Comparison of ENCODE assay signal across 27 cellular contexts in genomic region chr2:155904720-155905119, GRCh38.
"Had no signal": no experiment of that assay in that cellular context is flagged by ENCODE, and none has a peak within 500 bp of the region (broad histone marks: within the 10 kb centered on the region; RNA-seq: fewer than 3 reads in every experiment).

No MANE protein-coding gene starts in this region.

- H3K27ac ChIP-seq: brain microvascular endothelial cell, coronary artery, dorsolateral prefrontal cortex, esophagus muscularis mucosa, foreskin keratinocyte, gastrocnemius medialis, heart right ventricle, hepatocyte had no signal

- ATAC-seq: activated T-cell treated with anti-CD3 and anti-CD28 coated beads, Interleukin-2, amount 50 U/mL, for 72 hours; foreskin keratinocyte; gastrocnemius medialis; heart right ventricle; T-helper 17 cell had no signal

- H3K27me3 ChIP-seq: brain microvascular endothelial cell, dorsolateral prefrontal cortex, esophagus muscularis mucosa, foreskin keratinocyte, gastrocnemius medialis, hepatocyte had no signal

- H3K4me3 ChIP-seq: coronary artery, dorsolateral prefrontal cortex, esophagus muscularis mucosa, gastrocnemius medialis, heart right ventricle, hepatocyte had no signal

- H2AFZ ChIP-seq: hepatocyte had no signal

- H3K9me3 ChIP-seq: esophagus muscularis mucosa, gastrocnemius medialis, heart right ventricle had no signal

- H3K36me3 ChIP-seq: brain microvascular endothelial cell, esophagus muscularis mucosa, gastrocnemius medialis, heart right ventricle had no signal

- H3K79me2 ChIP-seq: hepatocyte had no signal

- DNase-seq: activated CD4-positive, alpha-beta memory T cell treated with anti-CD3 and anti-CD28 coated beads, Interleukin-2, amount 10 ng/mL, durations not matched to agents 7 days and 5 days; activated CD4-positive, alpha-beta T cell treated with anti-CD3 and anti-CD28 coated beads for 1 hour; activated CD4-positive, alpha-beta T cell treated with anti-CD3 and anti-CD28 coated beads for 4 hours; activated CD4-positive, alpha-beta T cell treated with anti-CD3 and anti-CD28 coated beads, Interleukin-2, amount 10 ng/mL, durations not matched to agents 7 days and 5 days; activated CD4-positive, alpha-beta T cell treated with anti-CD3 and anti-CD28 coated beads, Interleukin-2, amount 50 U/mL, for 4 hours; activated CD8-positive, alpha-beta memory T cell treated with anti-CD3 and anti-CD28 coated beads, Interleukin-2, amount 50 U/mL, for 48 hours; activated gamma-delta T cell; activated naive CD4-positive, alpha-beta T cell treated with anti-CD3 and anti-CD28 coated beads, Interleukin-2, amount 50 U/mL, for 16 hours; activated naive CD4-positive, alpha-beta T cell treated with Interleukin-2 at 50 U/mL for 16 hours; activated T-cell treated with anti-CD3 and anti-CD28 coated beads for 4 hours; activated T-cell treated with anti-CD3 and anti-CD28 coated beads, Interleukin-2, amount 50 U/mL, for 24 hours; activated T-cell treated with anti-CD3 and anti-CD28 coated beads, Interleukin-2, amount 50 U/mL, for 72 hours; amniotic stem cell; anterior cingulate cortex; brain microvascular endothelial cell; dorsolateral prefrontal cortex; effector memory CD4-positive, alpha-beta T cell; endodermal cell; erythroblast; foreskin keratinocyte; gastrocnemius medialis; heart right ventricle; T-helper 17 cell; T1000 had no signal

- H3K4me1 ChIP-seq: esophagus muscularis mucosa, foreskin keratinocyte, gastrocnemius medialis, heart right ventricle had no signal

- H3K4me2 ChIP-seq: hepatocyte had no signal
